ENCODE assay signal across 3 cellular contexts in the genomic region with DNA sequence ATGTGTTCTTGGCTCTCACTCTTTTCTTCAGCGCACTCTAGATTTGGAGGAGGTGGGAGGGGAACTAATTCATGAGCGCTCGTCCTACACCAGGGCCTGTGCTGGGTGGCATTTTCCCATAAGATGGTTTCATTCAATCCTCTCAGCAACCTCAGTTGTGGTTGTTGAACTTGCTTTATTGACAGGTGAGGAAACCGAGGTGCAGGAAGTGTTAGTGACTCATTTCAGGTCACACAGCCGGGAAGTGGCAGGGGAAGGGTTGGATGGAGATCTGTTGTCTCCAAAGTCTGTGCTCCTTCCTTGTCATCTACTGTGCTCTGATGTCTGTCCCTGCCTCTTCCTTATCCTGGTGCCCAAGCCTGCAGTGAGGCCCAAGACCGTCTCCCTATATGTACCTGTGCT. TPM values are rescaled to one million over a fixed set of nuclear protein-coding genes. Genes with fewer than 3 reads are reported as not detected.
"Had no signal": no experiment of that assay in that cellular context is flagged by ENCODE, and none has a peak within 500 bp of the region (broad histone marks: within the 10 kb centered on the region; RNA-seq: fewer than 3 reads in every experiment).

No MANE protein-coding gene starts in this region.

RNA-seq across cellular contexts. Expression of a gene that starts 26.9 kb away (rescaled TPM):
- total RNA-seq: IMR-90; RPMI7951; T-helper 1 cell treated with Interleukin-12 subunit alpha and Interleukin-12 subunit beta and Interleukin-4 antibody, amounts not matched to agents 30 ng/mL and 1 ng/mL, for 36 hours had no signal
